Comparison of ENCODE assay signal across 8 cellular contexts in the genomic region with DNA sequence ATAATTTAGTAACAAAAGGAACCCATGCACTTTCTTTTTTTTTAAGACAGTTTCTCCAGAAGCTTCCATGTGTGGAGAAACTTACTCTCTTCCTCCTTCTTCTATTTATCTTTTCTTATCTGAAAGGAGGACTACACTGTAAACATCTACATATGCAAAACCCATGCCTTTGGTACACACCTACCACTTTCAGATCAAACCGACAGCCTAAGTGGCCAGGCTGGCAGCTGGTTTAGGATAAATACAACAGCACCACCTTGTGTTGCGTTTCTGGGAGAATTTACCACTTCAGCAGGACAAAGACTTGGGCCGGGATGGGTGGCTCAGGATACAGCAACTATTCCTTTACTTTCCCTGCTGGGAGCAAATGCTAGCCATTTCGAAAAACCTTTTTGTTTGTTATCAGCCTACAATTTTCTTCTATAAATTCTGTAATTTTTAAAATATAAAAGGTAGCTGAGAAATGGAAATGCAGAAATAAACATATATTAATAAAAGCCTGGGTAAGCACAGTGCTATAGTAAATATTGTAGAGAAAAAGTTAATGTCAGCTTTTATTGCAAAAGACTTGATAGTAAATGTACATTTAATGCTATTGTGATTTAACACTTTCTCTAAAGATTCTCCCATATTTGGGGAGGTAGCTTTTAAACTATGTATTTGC.
DNase-seq lines count a peak whose midpoint lies in the region; ATAC-seq and TF ChIP-seq lines count a peak whose summit lies in the region.

No MANE protein-coding gene starts in this region.

- ATAC-seq in HG02763 (IDR thresholded peaks at IDR 0.05; ENCODE audit: unreplicated experiment), result peak; percentile 75
- peak; percentile 77 to 89 (median 85) for ATAC-seq in T-cell (replicated peaks in 1 of 4)
- peak; percentile 80 to 88 (median 85) for ATAC-seq in heart left ventricle
- ATAC-seq in psoas muscle, result peak; percentile 82 to 99 (median 95)

- in situ Hi-C loops in GM13977 (cut with MboI; ENCODE audit: low pct_unique_long_range_greater_than_20kb, low sequenced_read_pairs, unreplicated experiment), result loop anchor here (10.0 to 25.0 kb wide), 4 partner anchors 179 to 1438 kb away; a partner anchor contains a TSS

- H3K4me3 Mint-ChIP-seq in T-cell, result peak overlapping the region in 1 of 3 donors; percentile 26

- no peak for TF ChIP-seq POLR2A in heart left ventricle (IDR thresholded peaks at IDR 0.05)

- no peaks in the 10 kb centered on the region for H3K36me3 Mint-ChIP-seq in T-cell

- no peaks in the 10 kb centered on the region for H3K27me3 Mint-ChIP-seq in T-cell

- H3K4me1 ChIP-seq in adipocyte (ENCODE audit: control insufficient read depth, insufficient read depth, low read length) (peaks cover 28% of the 10 kb centered on the region), heart left ventricle (peaks cover 0 to 54% (median 36%) of the 10 kb centered on the region in 12 donors), psoas muscle (peaks cover 10% of the 10 kb centered on the region)

- peak; percentile 48 for DNase-seq in GM13977 (ENCODE audit: low spot score)
- peak; percentile 64 for DNase-seq in NCI-H1417 treated with DMSO at 0.1 percent for 48 hours (lab: John Stamatoyannopoulos, UW)
- DNase-seq in T-cell, result peak in 33 of 34 experiments; percentile 16 to 62 (median 47)
- peak; percentile 94 for DNase-seq in adipocyte (ENCODE audit: low read depth)
- peak; percentile 68 to 84 (median 79) for DNase-seq in heart left ventricle
- DNase-seq in psoas muscle, result peak; percentile 33 to 62
- DNase-seq in cortex of kidney (lab: John Stamatoyannopoulos, UW), result no peak

- H3K4me3 ChIP-seq in adipocyte (ENCODE audit: low read length), result no peak overlapping the region
- no peak overlapping the region for H3K4me3 ChIP-seq in heart left ventricle
- H3K4me3 ChIP-seq in psoas muscle, result no peak overlapping the region

- H3K27ac Mint-ChIP-seq in T-cell, result peak overlapping the region; percentile 12 to 52

- H3K36me3 ChIP-seq in adipocyte (ENCODE audit: control insufficient read depth, insufficient read depth, low read length, severe bottlenecking) (no peaks in the 10 kb centered on the region), heart left ventricle (no peaks in the 10 kb centered on the region), psoas muscle (ENCODE audit: insufficient read depth in 1 of 2, low read depth in 1 of 2) (no peaks in the 10 kb centered on the region)

- POLR2A ChIA-PET in T-cell (lab: Charles Lee), result interaction anchor here in 1 of 2 donors (0.6 kb wide), 1 partner anchor 38 kb away, joined by 9 read pairs; no protein-coding TSS in a partner anchor

- no peaks in the 10 kb centered on the region for H3K9me3 Mint-ChIP-seq in T-cell

- H3K27ac ChIP-seq in heart left ventricle, result peak overlapping the region in 11 of 12 donors; percentile 11 to 83 (median 63)
- H3K27ac ChIP-seq in psoas muscle, result no peak overlapping the region

- peak; percentile 74 for TF ChIP-seq CTCF in GM13977 (IDR thresholded peaks at IDR 0.05; ENCODE audit: extremely low read depth, insufficient read depth, missing control alignments)
- TF ChIP-seq CTCF in heart left ventricle (IDR thresholded peaks at IDR 0.05), result peak; percentile 68 to 88 (median 80)
- TF ChIP-seq CTCF in psoas muscle (IDR thresholded peaks at IDR 0.05), result peak; percentile 78

- CTCF ChIA-PET in T-cell (lab: Charles Lee), result interaction anchor here (0.8 to 3.3 kb wide), 11 partner anchors 8 to 1814 kb away, joined by 3 to 22 read pairs (median 5); no protein-coding TSS in a partner anchor

- intact Hi-C loops in heart left ventricle (cut with DNase I), result loop anchor here (1.0 to 10.0 kb wide), 21 partner anchors 47 to 1139 kb away; a partner anchor contains a TSS
- intact Hi-C loops in psoas muscle (cut with DNase I), result loop anchor here (2.0 to 10.0 kb wide), 3 partner anchors 179 to 1137 kb away; a partner anchor contains a TSS

- peak overlapping the region; percentile 62 for H3K9ac ChIP-seq in adipocyte (ENCODE audit: low read length)

- no peaks in the 10 kb centered on the region for H3K27me3 ChIP-seq in adipocyte (replicated peaks; ENCODE audit: control insufficient read depth, insufficient read depth, low read length)
- H3K27me3 ChIP-seq in heart left ventricle, result no peaks in the 10 kb centered on the region
- no peaks in the 10 kb centered on the region for H3K27me3 ChIP-seq in psoas muscle (ENCODE audit: insufficient read depth in 3 of 3, low read length in 2 of 3)

- peaks cover 21 to 28% (median 23%) of the 10 kb centered on the region in 3 donors for H3K4me1 Mint-ChIP-seq in T-cell

- H3K9me3 ChIP-seq in adipocyte (ENCODE audit: control insufficient read depth, low read length), result peaks cover 4% of the 10 kb centered on the region
- H3K9me3 ChIP-seq in heart left ventricle, result peaks cover 0 to 10% (median 0%) of the 10 kb centered on the region in 12 donors
- H3K9me3 ChIP-seq in psoas muscle, result no peaks in the 10 kb centered on the region

- WGBS in heart left ventricle, 4 donors, result 1 to 3% (median 1%) methylated on average over 4 of the region's 4 CpGs
- WGBS in psoas muscle, 3 donors, result 3 to 9% (median 4%) methylated on average over 4 of the region's 4 CpGs
